9 cellular contexts compared by ENCODE assay signal in the genomic region with DNA sequence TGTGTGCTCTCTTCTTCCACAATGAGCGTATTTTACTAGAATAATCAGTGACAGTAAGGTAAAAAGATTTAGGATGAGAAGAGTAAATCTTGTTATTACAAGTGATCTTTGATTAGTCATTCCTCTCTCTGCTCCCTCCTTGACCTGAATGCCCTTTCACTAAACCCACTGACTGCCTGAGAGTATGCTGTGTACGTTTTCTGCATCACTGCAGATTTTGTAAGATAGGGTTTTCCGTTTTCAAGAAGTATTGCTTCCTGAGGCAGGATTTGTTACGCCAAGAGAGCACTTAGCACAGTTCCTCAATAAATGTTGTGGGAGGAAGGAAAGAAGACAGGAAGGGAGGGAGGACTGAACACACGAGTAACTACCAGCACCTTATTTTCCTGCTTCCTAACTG. TPM values are rescaled to one million over a fixed set of nuclear protein-coding genes. Genes with fewer than 3 reads are reported as not detected.
DNase-seq lines count a peak whose midpoint lies in the region; ATAC-seq and TF ChIP-seq lines count a peak whose summit lies in the region.
"Had no signal": no experiment of that assay in that cellular context is flagged by ENCODE, and none has a peak within 500 bp of the region (broad histone marks: within the 10 kb centered on the region; RNA-seq: fewer than 3 reads in every experiment).

No MANE protein-coding gene starts in this region.

- DNase-seq in NB4 (ENCODE audit: low read depth) (peak; percentile 80), medulla oblongata (ENCODE audit: extremely low spot score) (peak; percentile 34), body of pancreas (no peak), putamen (ENCODE audit: low spot score) (no peak), NCI-H774 (lab: John Stamatoyannopoulos, UW) (no peak)
- no peak for DNase-seq in stimulated activated CD4-positive, alpha-beta T cell treated with anti-CD3 and anti-CD28 coated beads, Interleukin-4, amount 100 ng/mL, for 1 hour
- DNase-seq: naive B cell had no signal

- TF ChIP-seq CTCF in NB4 (IDR thresholded peaks at IDR 0.05; ENCODE audit: low read depth, low read length) (no peak), body of pancreas (IDR thresholded peaks at IDR 0.05) (no peak)

- peaks cover 33% of the 10 kb centered on the region for H3K4me1 ChIP-seq in body of pancreas

- no peaks in the 10 kb centered on the region for H3K9me3 ChIP-seq in body of pancreas

- H3K27ac ChIP-seq in body of pancreas = no peak overlapping the region

- ATAC-seq in GM18858 (IDR thresholded peaks at IDR 0.05; ENCODE audit: unreplicated experiment) (peak; percentile 89), GM21786 (IDR thresholded peaks at IDR 0.05; ENCODE audit: unreplicated experiment) (peak; percentile 92), body of pancreas (no peak)

- TF ChIP-seq POLR2A in NB4 (IDR thresholded peaks at IDR 0.05; ENCODE audit: extremely low read depth, insufficient read length) (no peak), body of pancreas (IDR thresholded peaks at IDR 0.05) (no peak)

- no peaks in the 10 kb centered on the region for H3K36me3 ChIP-seq in body of pancreas (replicated peaks in 1 of 2; ENCODE audit: insufficient read depth in 1 of 2, low read depth in 2 of 2)

- WGBS in body of pancreas, 2 donors = 52 to 66% methylated on average over 5 of the region's 5 CpGs

- intact Hi-C loops in body of pancreas (cut with DNase I) = no loop called here

- no peak overlapping the region for H3K4me3 ChIP-seq in NB4 (ENCODE audit: low read depth, low read length)
- no peak overlapping the region for H3K4me3 ChIP-seq in body of pancreas

- H3K27me3 ChIP-seq in body of pancreas = no peaks in the 10 kb centered on the region

RNA-seq across cellular contexts. Expression of a gene that starts 7.7 kb away (rescaled TPM):
- total RNA-seq in body of pancreas = 1 to 10 TPM; 5.3 to 7.3 TPM

RNA-seq across cellular contexts. Expression of a gene that starts 15.3 kb away (rescaled TPM):
- 100 to 1,000 TPM in 1 of 2 donors, 10 to 100 TPM in 1; 59.9 to 221 TPM for total RNA-seq in body of pancreas

RNA-seq across cellular contexts. Expression of a gene that starts 44.7 kb away (rescaled TPM):
- 1 to 10 TPM in 1 of 2 donors, under 1 TPM in 1; 0.66 to 3.6 TPM for total RNA-seq in body of pancreas

Comparison
In these comparisons a context has a peak if more than half of its experiments do, and no peak if none do; other contexts are left out.
1. DNase-seq: peak in NB4 (single experiment) and medulla oblongata (single experiment); none in body of pancreas (0 of 4), stimulated activated CD4-positive, alpha-beta T cell treated with anti-CD3 and anti-CD28 coated beads, Interleukin-4, amount 100 ng/mL, for 1 hour (single experiment), putamen (single experiment) and NCI-H774 (single experiment).